9 cellular contexts compared by ENCODE assay signal in the genomic region with DNA sequence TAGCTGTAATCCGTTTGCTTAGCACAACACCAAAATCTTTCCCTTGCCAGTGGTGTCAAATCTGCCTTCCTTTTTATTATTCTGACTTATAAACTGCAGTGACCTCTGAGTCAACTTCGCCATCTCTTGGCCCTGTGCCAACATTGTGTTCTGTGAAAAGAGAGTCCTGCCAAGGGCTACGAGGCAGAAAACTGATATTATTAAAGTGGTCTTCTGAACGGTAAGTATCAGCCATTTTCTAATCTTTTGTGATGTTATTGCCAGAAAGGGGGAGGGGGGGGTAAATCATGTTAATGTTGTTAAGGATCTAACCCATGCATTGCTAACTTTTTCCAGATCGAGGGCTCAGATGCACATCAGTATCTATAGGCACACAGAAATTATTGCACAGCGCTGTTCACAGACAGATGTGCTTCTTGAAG.
DNase-seq lines count a peak whose midpoint lies in the region; ATAC-seq and TF ChIP-seq lines count a peak whose summit lies in the region.
"Had no signal": no experiment of that assay in that cellular context is flagged by ENCODE, and none has a peak within 500 bp of the region (broad histone marks: within the 10 kb centered on the region; RNA-seq: fewer than 3 reads in every experiment).

No MANE protein-coding gene starts in this region.

- DNase-seq in M059J (ENCODE audit: low read depth), result peak; percentile 61
- DNase-seq in adrenal gland, result peak; percentile 66 to 86 (median 82)
- peak in 1 of 2 donors; percentile 69 for DNase-seq in heart right ventricle
- peak; percentile 53 for DNase-seq in retinal pigment epithelial cell (ENCODE audit: low read depth)
- DNase-seq in SW480 (ENCODE audit: low spot score), result no peak
- DNase-seq: NCI-H1436, T-helper 2 cell had no signal

- peak; percentile 50 to 81 (median 69) for ATAC-seq in heart right ventricle
- ATAC-seq in HG03442 (IDR thresholded peaks at IDR 0.05; ENCODE audit: unreplicated experiment), result no peak
- no peak for ATAC-seq in GM21529 (IDR thresholded peaks at IDR 0.05; ENCODE audit: unreplicated experiment)

- no peak overlapping the region for H3K27ac ChIP-seq in adrenal gland
- H3K27ac ChIP-seq in heart right ventricle, result peak overlapping the region; percentile 17 to 84 (median 73)

- H3K4me3 ChIP-seq in adrenal gland, result no peak overlapping the region
- H3K4me3 ChIP-seq in heart right ventricle, result peak overlapping the region in 1 of 10 donors; percentile 18
- no peak overlapping the region for H3K4me3 ChIP-seq in retinal pigment epithelial cell (ENCODE audit: low read length)

- TF ChIP-seq CTCF in adrenal gland (IDR thresholded peaks at IDR 0.05) (no peak), heart right ventricle (IDR thresholded peaks at IDR 0.05) (no peak), retinal pigment epithelial cell (conservative IDR thresholded peaks at IDR 0.05; ENCODE audit: low read depth, low read length) (no peak)

- no peak for TF ChIP-seq POLR2A in adrenal gland (IDR thresholded peaks at IDR 0.05)

- H3K36me3 ChIP-seq in adrenal gland (replicated peaks in 1 of 2) (no peaks in the 10 kb centered on the region), heart right ventricle (peaks cover 0 to 11% (median 0%) of the 10 kb centered on the region in 9 donors)

- WGBS in adrenal gland, 4 donors, result 29 to 34% (median 31%) methylated on average over 6 of the region's 6 CpGs
- 21 to 25% methylated on average over 6 of the region's 6 CpGs for WGBS in heart right ventricle, 2 donors

- intact Hi-C loops in adrenal gland (cut with DNase I) (no loop called here), heart right ventricle (cut with DNase I) (loop anchor here in 1 of 10 donors (5.0 kb wide), 1 partner anchor 122 kb away; the partner anchor contains the start of gene LTBP1)

- H3K27me3 ChIP-seq in adrenal gland (no peaks in the 10 kb centered on the region), heart right ventricle (no peaks in the 10 kb centered on the region)

- H3K4me1 ChIP-seq in adrenal gland (replicated peaks in 1 of 2) (peaks cover 0 to 18% of the 10 kb centered on the region in 2 donors), heart right ventricle (peaks cover 0 to 33% (median 19%) of the 10 kb centered on the region in 9 donors)

- H3K9me3 ChIP-seq in adrenal gland (replicated peaks in 1 of 3) (peaks cover 0 to 6% (median 0%) of the 10 kb centered on the region in 3 donors), heart right ventricle (peaks cover 0 to 19% (median 6%) of the 10 kb centered on the region in 11 donors)

Comparison
In these comparisons a context has a peak if more than half of its experiments do, and no peak if none do; other contexts are left out.
1. H3K27ac ChIP-seq: peak in heart right ventricle (10 of 10); none in adrenal gland (0 of 5).
2. ATAC-seq: peak in heart right ventricle (8 of 8); none in HG03442 (single experiment) and GM21529 (single experiment).